In the genomic region with DNA sequence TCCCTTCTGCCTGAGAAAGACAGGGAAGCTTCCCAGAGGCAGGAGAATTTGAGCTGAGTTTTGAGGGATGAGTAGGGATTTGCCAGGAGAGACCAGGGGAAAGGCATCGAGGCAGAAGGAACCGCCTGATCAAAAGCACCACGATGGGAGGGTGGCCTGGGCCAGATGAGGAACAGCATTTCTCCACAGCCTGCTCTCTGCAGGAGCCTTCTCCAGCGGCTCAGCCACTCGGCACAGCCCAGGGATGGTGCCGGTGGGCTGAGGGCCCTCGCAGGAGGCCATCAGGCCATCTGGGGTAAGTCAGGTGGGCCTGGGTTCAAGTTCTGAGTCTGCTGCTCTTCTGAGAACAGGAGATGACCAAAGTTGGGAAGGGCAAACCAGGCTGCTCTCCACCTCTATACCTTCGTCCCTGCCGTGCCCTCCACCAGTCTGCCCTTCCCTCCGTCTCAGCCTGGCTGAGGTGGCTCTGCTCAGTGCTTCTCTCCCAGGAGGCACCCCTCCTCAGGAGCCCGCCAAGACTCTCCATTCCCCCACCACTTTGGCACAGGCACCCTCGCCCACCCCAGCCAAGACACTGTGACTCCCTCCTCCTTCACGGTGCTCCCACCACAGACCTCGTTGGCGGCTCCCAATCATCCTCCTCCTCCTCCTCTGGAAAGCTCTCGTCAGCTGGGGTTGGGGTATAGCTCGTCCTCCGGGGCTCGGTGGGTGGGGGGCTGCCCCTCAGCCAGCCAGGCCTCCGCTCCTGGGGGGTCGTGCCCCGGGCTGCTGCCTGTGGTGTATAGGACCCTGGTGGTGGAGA, we compare ENCODE assay signal across 18 cellular contexts. TPM values are rescaled to one million over a fixed set of nuclear protein-coding genes. Genes with fewer than 3 reads are reported as not detected.
DNase-seq lines count a peak whose midpoint lies in the region; ATAC-seq and TF ChIP-seq lines count a peak whose summit lies in the region.
"Had no signal": no experiment of that assay in that cellular context is flagged by ENCODE, and none has a peak within 500 bp of the region (broad histone marks: within the 10 kb centered on the region; RNA-seq: fewer than 3 reads in every experiment).

No MANE protein-coding gene starts in this region.

- no peaks in the 10 kb centered on the region for H3K36me3 Mint-ChIP-seq in activated B cell treated with CpG ODN at 0.5 μM for 24 hours (ENCODE audit: low read depth)

- H3K27me3 Mint-ChIP-seq in activated B cell treated with CpG ODN at 0.5 μM for 24 hours, result peaks cover 8% of the 10 kb centered on the region

- no peaks in the 10 kb centered on the region for H3K27me3 ChIP-seq in WERI-Rb-1 (ENCODE audit: insufficient read depth, low read depth, severe bottlenecking)
- H3K27me3 ChIP-seq in sigmoid colon, result no peaks in the 10 kb centered on the region
- no peaks in the 10 kb centered on the region for H3K27me3 ChIP-seq in stomach

- no peak for ATAC-seq in activated B cell treated with CpG ODN at 0.5 μM for 24 hours (ENCODE audit: low read depth)

- no peaks in the 10 kb centered on the region for H3K4me1 Mint-ChIP-seq in activated B cell treated with CpG ODN at 0.5 μM for 24 hours

- TF ChIP-seq CTCF in WERI-Rb-1 (IDR thresholded peaks at IDR 0.05; ENCODE audit: low read depth, low read length), result no peak
- TF ChIP-seq CTCF in activated B cell treated with CpG ODN at 0.5 μM for 24 hours (IDR thresholded peaks at IDR 0.05), result no peak
- no peak for TF ChIP-seq CTCF in sigmoid colon (IDR thresholded peaks at IDR 0.05)
- TF ChIP-seq CTCF in stomach (IDR thresholded peaks at IDR 0.05), result no peak

- no peak overlapping the region for H3K4me3 Mint-ChIP-seq in activated B cell treated with CpG ODN at 0.5 μM for 24 hours

- H3K9me3 Mint-ChIP-seq in activated B cell treated with CpG ODN at 0.5 μM for 24 hours, result peaks cover 10% of the 10 kb centered on the region

- no peaks in the 10 kb centered on the region for H3K36me3 ChIP-seq in WERI-Rb-1
- no peaks in the 10 kb centered on the region for H3K36me3 ChIP-seq in sigmoid colon
- H3K36me3 ChIP-seq in stomach, result no peaks in the 10 kb centered on the region

- CTCF ChIA-PET in activated B cell treated with CpG ODN at 0.5 μM for 24 hours (lab: Charles Lee), result no interaction called here

- H3K9me3 ChIP-seq in WERI-Rb-1 (ENCODE audit: severe bottlenecking) (peaks cover 3% of the 10 kb centered on the region), sigmoid colon (peaks cover 0 to 5% (median 0%) of the 10 kb centered on the region in 4 donors), stomach (peaks cover 10 to 24% (median 16%) of the 10 kb centered on the region in 4 donors)

- DNase-seq in WERI-Rb-1 (peak; percentile 4), activated B cell treated with CpG ODN at 0.5 μM for 24 hours (peak; percentile 4), mesenteric fat pad (ENCODE audit: low spot score) (peak; percentile 84), sigmoid colon (peak; percentile 47), stomach (no peak), NCI-H82 treated with DMSO at 0.1 percent for 48 hours (lab: John Stamatoyannopoulos, UW; ENCODE audit: unreplicated experiment) (no peak)
- no peak for DNase-seq in activated CD4-positive, alpha-beta T cell treated with anti-CD3 and anti-CD28 coated beads, Interleukin-2, amount 50 U/mL, for 1 hour
- DNase-seq: ACHN, C1 segment of cervical spinal cord, DMS79, NCI-H1417 treated with DMSO at 0.1 percent for 48 hours, NCI-H187 treated with DMSO at 0.1 percent for 48 hours, NCI-H226, NCI-H82, PC-9 had no signal

- H3K4me3 ChIP-seq in WERI-Rb-1 (ENCODE audit: low read depth, low read length) (no peak overlapping the region), sigmoid colon (no peak overlapping the region), stomach (no peak overlapping the region)
- H3K4me3 ChIP-seq: PC-9 had no signal

- intact Hi-C loops in activated B cell treated with CpG ODN at 0.5 μM for 24 hours (cut with micrococcal nuclease) (no loop called here), sigmoid colon (cut with DNase I) (no loop called here), stomach (cut with DNase I; ENCODE audit: low total_unique reads) (loop anchor here (5.0 kb wide), 1 partner anchor 42 kb away; no protein-coding TSS in a partner anchor)

- POLR2A ChIA-PET in activated B cell treated with CpG ODN at 0.5 μM for 24 hours (lab: Charles Lee), result no interaction called here

- TF ChIP-seq POLR2A in sigmoid colon (IDR thresholded peaks at IDR 0.05) (no peak), stomach (IDR thresholded peaks at IDR 0.05) (no peak)

- WGBS in sigmoid colon, 2 donors, result 79 to 84% methylated on average over 22 of the region's 22 CpGs
- 80 to 85% (median 82%) methylated on average over 22 of the region's 22 CpGs for WGBS in stomach, 5 donors

- no peak overlapping the region for H3K27ac Mint-ChIP-seq in activated B cell treated with CpG ODN at 0.5 μM for 24 hours

- H3K27ac ChIP-seq in WERI-Rb-1, result no peak overlapping the region
- H3K27ac ChIP-seq in sigmoid colon, result no peak overlapping the region
- H3K27ac ChIP-seq in stomach, result no peak overlapping the region
- H3K27ac ChIP-seq: PC-9, RWPE1 had no signal

- TF ChIP-seq EP300 in sigmoid colon (IDR thresholded peaks at IDR 0.05) (no peak), stomach (IDR thresholded peaks at IDR 0.05) (no peak)

- peaks cover 0 to 6% (median 2%) of the 10 kb centered on the region in 4 donors for H3K4me1 ChIP-seq in sigmoid colon
- H3K4me1 ChIP-seq in stomach, result peaks cover 0 to 6% (median 2%) of the 10 kb centered on the region in 4 donors

RNA-seq across cellular contexts. Expression of gene GRIP2, which starts 34.9 kb away (rescaled TPM):
- not detected in 2 replicates for total RNA-seq in activated B cell treated with CpG ODN at 0.5 μM for 24 hours
- 0.71 TPM for total RNA-seq in mesenteric fat pad
- total RNA-seq in sigmoid colon, result 1 to 10 TPM in 2 of 4 donors, under 1 TPM in 2; 0.16 to 1.7 (median 0.87) TPM
- polyA plus RNA-seq in sigmoid colon, result under 1 TPM; under 0.01 to 0.90 (median 0.23) TPM
- total RNA-seq in stomach, result 10 to 100 TPM in 1 of 5 donors, 1 to 10 TPM in 3, under 1 TPM in 1; 0.58 to 33.8 (median 5.0) TPM
- polyA plus RNA-seq in stomach, result 1 to 10 TPM; 1.5 to 2.9 (median 2.7) TPM
- total RNA-seq: HT-29, MCF 10A, PC-9 had no signal

Comparison
In these comparisons a context has a peak if more than half of its experiments do, and no peak if none do; other contexts are left out.
1. DNase-seq: peak in WERI-Rb-1 (single experiment), activated B cell treated with CpG ODN at 0.5 μM for 24 hours (single experiment), mesenteric fat pad (single experiment) and sigmoid colon (single experiment); none in activated CD4-positive, alpha-beta T cell treated with anti-CD3 and anti-CD28 coated beads, Interleukin-2, amount 50 U/mL, for 1 hour (single experiment), stomach (single experiment) and NCI-H82 treated with DMSO at 0.1 percent for 48 hours (single experiment).